17 cellular contexts compared by ENCODE assay signal in genomic region chr6:31528307-31528777, GRCh38. TPM values are rescaled to one million over a fixed set of nuclear protein-coding genes. Genes with fewer than 3 reads are reported as not detected.
DNase-seq lines count a peak whose midpoint lies in the region; ATAC-seq and TF ChIP-seq lines count a peak whose summit lies in the region.
"Had no signal": no experiment of that assay in that cellular context is flagged by ENCODE, and none has a peak within 500 bp of the region (broad histone marks: within the 10 kb centered on the region; RNA-seq: fewer than 3 reads in every experiment).

No MANE protein-coding gene starts in this region.

- POLR2A ChIA-PET in activated CD4-positive, alpha-beta memory T cell treated with anti-CD3 and anti-CD28 coated beads, Interleukin-2, amount 10 ng/mL, durations not matched to agents 7 days and 5 days (lab: Charles Lee) = interaction anchor here (1.4 to 2.9 kb wide), 3 partner anchors 10 to 34 kb away, joined by 4 to 12 read pairs (median 7); partner anchors contain the start of gene DDX39B

- CTCF ChIA-PET in activated CD4-positive, alpha-beta memory T cell treated with anti-CD3 and anti-CD28 coated beads, Interleukin-2, amount 10 ng/mL, durations not matched to agents 7 days and 5 days (lab: Charles Lee) = interaction anchor here (0.6 to 3.1 kb wide), 3 partner anchors 10 to 336 kb away, joined by 3 to 10 read pairs (median 3); no protein-coding TSS in a partner anchor

- peaks cover 15 to 31% of the 10 kb centered on the region in 2 donors for H3K36me3 Mint-ChIP-seq in activated naive CD4-positive, alpha-beta T cell treated with anti-CD3 and anti-CD28 coated beads, Interleukin-2, amount 50 U/mL, for 72 hours
- peaks cover 18% of the 10 kb centered on the region for H3K36me3 Mint-ChIP-seq in memory B cell
- H3K36me3 Mint-ChIP-seq in activated CD4-positive, alpha-beta memory T cell treated with anti-CD3 and anti-CD28 coated beads, Interleukin-2, amount 10 ng/mL, durations not matched to agents 7 days and 5 days (ENCODE audit: low read depth) = peaks cover 35% of the 10 kb centered on the region

- no peak overlapping the region for H3K4me3 ChIP-seq in coronary artery
- H3K4me3 ChIP-seq: left ventricle myocardium inferior had no signal

- no peak overlapping the region for H3K27ac ChIP-seq in coronary artery
- H3K27ac ChIP-seq: brain microvascular endothelial cell, left ventricle myocardium inferior had no signal

- H3K4me1 Mint-ChIP-seq in memory B cell = peaks cover 13% of the 10 kb centered on the region
- peaks cover 13% of the 10 kb centered on the region for H3K4me1 Mint-ChIP-seq in activated CD4-positive, alpha-beta memory T cell treated with anti-CD3 and anti-CD28 coated beads, Interleukin-2, amount 10 ng/mL, durations not matched to agents 7 days and 5 days

- no peaks in the 10 kb centered on the region for H3K9me3 Mint-ChIP-seq in activated naive CD4-positive, alpha-beta T cell treated with anti-CD3 and anti-CD28 coated beads, Interleukin-2, amount 50 U/mL, for 72 hours
- H3K9me3 Mint-ChIP-seq in memory B cell = no peaks in the 10 kb centered on the region
- no peaks in the 10 kb centered on the region for H3K9me3 Mint-ChIP-seq in activated CD4-positive, alpha-beta memory T cell treated with anti-CD3 and anti-CD28 coated beads, Interleukin-2, amount 10 ng/mL, durations not matched to agents 7 days and 5 days
- H3K9me3 Mint-ChIP-seq: T-helper 2 cell treated with Interferon-gamma antibody and Interleukin-4, amounts not matched to agents 5 μg/mL and 100 μg/mL, for 36 hours had no signal

- DNase-seq in activated naive CD4-positive, alpha-beta T cell treated with anti-CD3 and anti-CD28 coated beads, Interleukin-2, amount 50 U/mL, for 72 hours (ENCODE audit: low spot score in 2 of 2) = peak in 1 of 2 donors; percentile 21
- no peak for DNase-seq in activated naive CD4-positive, alpha-beta T cell (lab: John Stamatoyannopoulos, UW)
- DNase-seq in SW480 (ENCODE audit: low spot score) = peak; percentile 19
- no peak for DNase-seq in memory B cell (ENCODE audit: low spot score in 2 of 2)
- no peak for DNase-seq in activated CD4-positive, alpha-beta memory T cell treated with anti-CD3 and anti-CD28 coated beads, Interleukin-2, amount 10 ng/mL, durations not matched to agents 7 days and 5 days
- DNase-seq in coronary artery (ENCODE audit: low spot score) = no peak
- DNase-seq: activated CD4-positive, alpha-beta T cell treated with anti-CD3 and anti-CD28 coated beads, Interleukin-2, amount 50 U/mL, for 1 hour; activated gamma-delta T cell; brain microvascular endothelial cell; effector CD4-positive, alpha-beta T cell; left ventricle myocardium inferior; NCI-H510A treated with DMSO at 0.1 percent for 48 hours; stimulated activated naive CD4-positive, alpha-beta T cell had no signal

- no peaks in the 10 kb centered on the region for H3K27me3 Mint-ChIP-seq in memory B cell
- H3K27me3 Mint-ChIP-seq in activated CD4-positive, alpha-beta memory T cell treated with anti-CD3 and anti-CD28 coated beads, Interleukin-2, amount 10 ng/mL, durations not matched to agents 7 days and 5 days = no peaks in the 10 kb centered on the region

- ATAC-seq in activated naive CD4-positive, alpha-beta T cell treated with anti-CD3 and anti-CD28 coated beads, Interleukin-2, amount 50 U/mL, for 72 hours = peak; percentile 12 to 25
- ATAC-seq in memory B cell (ENCODE audit: low read depth) (no peak), GM21526 (IDR thresholded peaks at IDR 0.05; ENCODE audit: low FRiP score, unreplicated experiment) (no peak), HG03045 (IDR thresholded peaks at IDR 0.05; ENCODE audit: unreplicated experiment) (no peak)

- peak overlapping the region in 1 of 2 donors; percentile 88 for H3K27ac Mint-ChIP-seq in activated naive CD4-positive, alpha-beta T cell treated with anti-CD3 and anti-CD28 coated beads, Interleukin-2, amount 50 U/mL, for 72 hours
- H3K27ac Mint-ChIP-seq in memory B cell = peak overlapping the region; percentile 60
- no peak overlapping the region for H3K27ac Mint-ChIP-seq in activated CD4-positive, alpha-beta memory T cell treated with anti-CD3 and anti-CD28 coated beads, Interleukin-2, amount 10 ng/mL, durations not matched to agents 7 days and 5 days
- H3K27ac Mint-ChIP-seq: T-helper 2 cell treated with Interferon-gamma antibody and Interleukin-4, amounts not matched to agents 5 μg/mL and 100 μg/mL, for 36 hours had no signal

- no peak for TF ChIP-seq CTCF in coronary artery (IDR thresholded peaks at IDR 0.05)

- H3K4me3 Mint-ChIP-seq in memory B cell = no peak overlapping the region
- H3K4me3 Mint-ChIP-seq in activated CD4-positive, alpha-beta memory T cell treated with anti-CD3 and anti-CD28 coated beads, Interleukin-2, amount 10 ng/mL, durations not matched to agents 7 days and 5 days = no peak overlapping the region
- H3K4me3 Mint-ChIP-seq: T-helper 2 cell treated with Interferon-gamma antibody and Interleukin-4, amounts not matched to agents 5 μg/mL and 100 μg/mL, for 36 hours had no signal

RNA-seq across cellular contexts. Expression of gene MCCD1, which starts 0.4 kb away (rescaled TPM):
- total RNA-seq in activated naive CD4-positive, alpha-beta T cell treated with anti-CD3 and anti-CD28 coated beads, Interleukin-2, amount 50 U/mL, for 72 hours = not detected
- total RNA-seq in activated CD4-positive, alpha-beta memory T cell treated with anti-CD3 and anti-CD28 coated beads, Interleukin-2, amount 10 ng/mL, durations not matched to agents 7 days and 5 days = not detected
- total RNA-seq: H4, left ventricle myocardium inferior had no signal

RNA-seq across cellular contexts. Expression of gene DDX39B, which starts 13.5 kb away (rescaled TPM):
- total RNA-seq in activated naive CD4-positive, alpha-beta T cell treated with anti-CD3 and anti-CD28 coated beads, Interleukin-2, amount 50 U/mL, for 72 hours = 100 to 1,000 TPM; 569 to 658 TPM
- total RNA-seq in activated CD4-positive, alpha-beta memory T cell treated with anti-CD3 and anti-CD28 coated beads, Interleukin-2, amount 10 ng/mL, durations not matched to agents 7 days and 5 days = 100 to 1,000 TPM; 427 to 434 TPM

RNA-seq across cellular contexts. Expression of gene ATP6V1G2, which starts 18.1 kb away (rescaled TPM):
- 1 to 10 TPM; 4.1 to 7.4 TPM for total RNA-seq in activated naive CD4-positive, alpha-beta T cell treated with anti-CD3 and anti-CD28 coated beads, Interleukin-2, amount 50 U/mL, for 72 hours
- 1 to 10 TPM; 2.7 to 3.8 TPM for total RNA-seq in activated CD4-positive, alpha-beta memory T cell treated with anti-CD3 and anti-CD28 coated beads, Interleukin-2, amount 10 ng/mL, durations not matched to agents 7 days and 5 days

RNA-seq across cellular contexts. Expression of gene NFKBIL1, which starts 19.1 kb away (rescaled TPM):
- 10 to 100 TPM; 19.4 to 39.7 TPM for total RNA-seq in activated naive CD4-positive, alpha-beta T cell treated with anti-CD3 and anti-CD28 coated beads, Interleukin-2, amount 50 U/mL, for 72 hours
- 10 to 100 TPM; 22.8 to 23.6 TPM for total RNA-seq in activated CD4-positive, alpha-beta memory T cell treated with anti-CD3 and anti-CD28 coated beads, Interleukin-2, amount 10 ng/mL, durations not matched to agents 7 days and 5 days

RNA-seq across cellular contexts. Expression of gene MICB, which starts 30.4 kb away (rescaled TPM):
- 10 to 100 TPM; 20.3 to 35.2 TPM for total RNA-seq in activated naive CD4-positive, alpha-beta T cell treated with anti-CD3 and anti-CD28 coated beads, Interleukin-2, amount 50 U/mL, for 72 hours
- 10 to 100 TPM; 60.8 to 62.9 TPM for total RNA-seq in activated CD4-positive, alpha-beta memory T cell treated with anti-CD3 and anti-CD28 coated beads, Interleukin-2, amount 10 ng/mL, durations not matched to agents 7 days and 5 days

Comparison
In these comparisons a context has a peak if more than half of its experiments do, and no peak if none do; other contexts are left out.
1. ATAC-seq: peak in activated naive CD4-positive, alpha-beta T cell treated with anti-CD3 and anti-CD28 coated beads, Interleukin-2, amount 50 U/mL, for 72 hours (2 of 2); none in memory B cell (single experiment), GM21526 (single experiment) and HG03045 (single experiment).